ENCODE assay signal across 27 cellular contexts in genomic region chr4:145148980-145149379, GRCh38.
"Had no signal": no experiment of that assay in that cellular context is flagged by ENCODE, and none has a peak within 500 bp of the region (broad histone marks: within the 10 kb centered on the region; RNA-seq: fewer than 3 reads in every experiment).

No MANE protein-coding gene starts in this region.

- H3K27me3 Mint-ChIP-seq: activated naive CD8-positive, alpha-beta T cell; brain; naive B cell had no signal

- H3K9me3 Mint-ChIP-seq: activated T-cell treated with anti-CD3 and anti-CD28 coated beads, Interleukin-2, amount 50 U/mL, for 4 hours; brain; mesothelial cell of epicardium; naive B cell had no signal

- DNase-seq: activated CD4-positive, alpha-beta T cell treated with anti-CD3 and anti-CD28 coated beads, Interleukin-2, amount 50 U/mL, for 1 hour; activated CD4-positive, CD25-positive, alpha-beta regulatory T cell treated with anti-CD3 and anti-CD28 coated beads, Interleukin-2, amount 50 U/mL, for 72 hours; activated CD8-positive, alpha-beta memory T cell treated with anti-CD3 and anti-CD28 coated beads, Interleukin-2, amount 50 U/mL, for 4 hours; activated effector memory CD4-positive, alpha-beta T cell treated with Interleukin-2 at 50 U/mL for 16 hours; activated naive CD4-positive, alpha-beta T cell treated with Interleukin-2 at 50 U/mL for 16 hours; activated T-cell treated with anti-CD3 and anti-CD28 coated beads, Interleukin-2, amount 50 U/mL, for 4 hours; cerebellar nuclear complex; colonic mucosa; effector CD8-positive, alpha-beta T cell; erythroblast; head of caudate nucleus; hippocampal formation; left cardiac atrium; mammary epithelial cell; naive B cell; pancreas; stimulated activated naive CD4-positive, alpha-beta T cell treated with Interleukin-2 at 50 U/mL for 16 hours; T-helper 2 cell; upper lobe of left lung had no signal

- H3K4me3 Mint-ChIP-seq: activated naive CD8-positive, alpha-beta T cell; activated T-cell treated with anti-CD3 and anti-CD28 coated beads, Interleukin-2, amount 50 U/mL, for 4 hours; brain; mesothelial cell of epicardium; naive B cell had no signal

- H3K4me1 Mint-ChIP-seq: brain, mesothelial cell of epicardium had no signal

- ATAC-seq: activated T-cell treated with anti-CD3 and anti-CD28 coated beads, Interleukin-2, amount 50 U/mL, for 4 hours; left cardiac atrium; pancreas; SK-N-SH treated with all-trans-retinoic acid at 6 μM for 48 hours had no signal

- H3K27ac Mint-ChIP-seq: brain, mesothelial cell of epicardium had no signal

- H3K9me3 ChIP-seq: ascending aorta, colonic mucosa, pancreas, prostate gland, upper lobe of left lung, vagina had no signal

- H3K4me1 ChIP-seq: ascending aorta, colonic mucosa, prostate gland, upper lobe of left lung, vagina had no signal

- H3K27ac ChIP-seq: ascending aorta, cardiac muscle cell, colonic mucosa, pancreas, prostate gland, upper lobe of left lung, vagina had no signal

- H3K27me3 ChIP-seq: ascending aorta, cardiac muscle cell, colonic mucosa, pancreas, upper lobe of left lung, vagina had no signal
